ENCODE assay signal across 8 cellular contexts in genomic region chr3:11846281-11847034, GRCh38. TPM values are rescaled to one million over a fixed set of nuclear protein-coding genes. Genes with fewer than 3 reads are reported as not detected.
DNase-seq lines count a peak whose midpoint lies in the region; ATAC-seq and TF ChIP-seq lines count a peak whose summit lies in the region.

Gene TAMM41, minus strand, starts transcription at chr3:11846885. Its CDS starts 249 bp downstream, at chr3:11846636.

- no peaks in the 10 kb centered on the region for H3K9me3 ChIP-seq in BLaER1

- peaks cover 26% of the 10 kb centered on the region for H3K36me3 ChIP-seq in BLaER1

- peaks cover 19% of the 10 kb centered on the region for H3K4me1 Mint-ChIP-seq in activated CD4-positive, alpha-beta T cell treated with anti-CD3 and anti-CD28 coated beads, Interleukin-2, amount 10 ng/mL, durations not matched to agents 24 days and 14 days

- no peaks in the 10 kb centered on the region for H3K9me3 Mint-ChIP-seq in activated CD4-positive, alpha-beta T cell treated with anti-CD3 and anti-CD28 coated beads, Interleukin-2, amount 10 ng/mL, durations not matched to agents 24 days and 14 days

- peak within 1 kb of the TSS; percentile 84 for H3K4me2 ChIP-seq in BLaER1

- H3K27ac ChIP-seq in BLaER1: peak within 1 kb of the TSS; percentile 72

- H3K4me3 ChIP-seq in BLaER1: peak within 1 kb of the TSS; percentile 81

- ATAC-seq in HG03439 (IDR thresholded peaks at IDR 0.05; ENCODE audit: unreplicated experiment) (peak; percentile 100), left lobe of liver (peak; percentile 99)

- TF ChIP-seq POLR2A in GM19193 (IDR thresholded peaks at IDR 0.05; ENCODE audit: extremely low read depth, insufficient read depth, insufficient read length): peak; percentile 91

- H3K27me3 ChIP-seq in BLaER1: peaks cover 14% of the 10 kb centered on the region; the same call in 1 of the 2 replicates

- H3K9ac ChIP-seq in BLaER1: peak within 1 kb of the TSS; percentile 87

- DNase-seq in NCI-H524 (lab: John Stamatoyannopoulos, UW) (peak; percentile 60 to 93), cortex of kidney (lab: John Stamatoyannopoulos, UW) (peak; percentile 20), left lobe of liver (ENCODE audit: low spot score) (peak; percentile 92)
- peak; percentile 96 for DNase-seq in activated CD4-positive, alpha-beta T cell treated with anti-CD3 and anti-CD28 coated beads, Interleukin-2, amount 10 ng/mL, durations not matched to agents 24 days and 14 days
- peak; percentile 90 for DNase-seq in stimulated activated CD4-positive, alpha-beta T cell treated with anti-CD3 and anti-CD28 coated beads, Interleukin-2, amount 100 ng/mL, for 4 hours (ENCODE audit: low read depth)

- no peaks in the 10 kb centered on the region for H3K27me3 Mint-ChIP-seq in activated CD4-positive, alpha-beta T cell treated with anti-CD3 and anti-CD28 coated beads, Interleukin-2, amount 10 ng/mL, durations not matched to agents 24 days and 14 days

- peak within 1 kb of the TSS; percentile 96 for H3K4me3 Mint-ChIP-seq in activated CD4-positive, alpha-beta T cell treated with anti-CD3 and anti-CD28 coated beads, Interleukin-2, amount 10 ng/mL, durations not matched to agents 24 days and 14 days

- peaks cover 26% of the 10 kb centered on the region for H3K36me3 Mint-ChIP-seq in activated CD4-positive, alpha-beta T cell treated with anti-CD3 and anti-CD28 coated beads, Interleukin-2, amount 10 ng/mL, durations not matched to agents 24 days and 14 days (ENCODE audit: low read depth)

- no peaks in the 10 kb centered on the region for H4K20me1 ChIP-seq in BLaER1

- H3K27ac Mint-ChIP-seq in activated CD4-positive, alpha-beta T cell treated with anti-CD3 and anti-CD28 coated beads, Interleukin-2, amount 10 ng/mL, durations not matched to agents 24 days and 14 days: peak within 1 kb of the TSS; percentile 94

- intact Hi-C loops in activated CD4-positive, alpha-beta T cell treated with anti-CD3 and anti-CD28 coated beads, Interleukin-2, amount 10 ng/mL, durations not matched to agents 24 days and 14 days (cut with micrococcal nuclease): loop anchor here (2.0 to 5.0 kb wide), 5 partner anchors 26 to 710 kb away; partner anchors contain the start of genes ATG7, MKRN2 and TSEN2

- H3K4me1 ChIP-seq in BLaER1: peaks cover 17% of the 10 kb centered on the region

RNA-seq across cellular contexts. Expression of gene TAMM41, which starts in this region (rescaled TPM):
- 34.2 and 35.6 TPM in 2 replicates for total RNA-seq in activated CD4-positive, alpha-beta T cell treated with anti-CD3 and anti-CD28 coated beads, Interleukin-2, amount 10 ng/mL, durations not matched to agents 24 days and 14 days
- total RNA-seq in left lobe of liver: 7.8 TPM

Comparison
In these comparisons a context has a peak if more than half of its experiments do, and no peak if none do; other contexts are left out.
1. Peak in every context shown above with its lines: DNase-seq, ATAC-seq, H3K4me3 ChIP-seq and H3K27ac ChIP-seq.
2. DNase-seq: peak in every context shown above with its lines; median percentile 96 in activated CD4-positive, alpha-beta T cell treated with anti-CD3 and anti-CD28 coated beads, Interleukin-2, amount 10 ng/mL, durations not matched to agents 24 days and 14 days; 92 in left lobe of liver; 90 in stimulated activated CD4-positive, alpha-beta T cell treated with anti-CD3 and anti-CD28 coated beads, Interleukin-2, amount 100 ng/mL, for 4 hours; 76 in NCI-H524; 20 in cortex of kidney.